ENCODE assay signal across 8 cellular contexts in the genomic region with DNA sequence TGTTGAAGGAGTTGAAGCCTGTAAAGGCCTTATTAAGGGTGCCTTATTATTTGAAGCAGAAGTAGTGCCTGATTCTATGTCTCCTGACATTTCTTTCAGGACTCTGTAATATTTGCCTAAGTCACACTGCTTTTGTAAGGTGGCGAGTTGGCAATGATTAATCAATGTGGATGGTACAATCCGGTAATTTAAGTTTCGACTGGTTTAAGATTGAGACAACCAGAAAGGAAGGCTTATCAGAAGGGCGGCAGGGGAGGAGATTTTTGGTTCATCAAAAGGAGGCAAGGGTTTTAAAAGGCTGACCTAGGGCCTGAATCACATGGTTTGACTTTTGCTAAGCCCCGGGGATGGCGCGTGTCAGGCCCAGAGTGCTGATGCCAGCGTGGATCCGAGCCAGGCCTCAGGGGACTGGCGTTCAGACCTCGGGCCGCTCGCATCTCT. TPM values are rescaled to one million over a fixed set of nuclear protein-coding genes. Genes with fewer than 3 reads are reported as not detected.
DNase-seq lines count a peak whose midpoint lies in the region; ATAC-seq, FAIRE-seq and TF ChIP-seq lines count a peak whose summit lies in the region.

No MANE protein-coding gene starts in this region.

- TF ChIP-seq CTCF in HepG2 (CRISPR knock-in tag; IDR thresholded peaks at IDR 0.05) (no peak), testis (IDR thresholded peaks at IDR 0.05) (no peak)

- H3K9me3 Mint-ChIP-seq in T-helper 2 cell treated with Interferon-gamma antibody and Interleukin-4, amounts not matched to agents 5 μg/mL and 100 μg/mL, for 36 hours, result no peaks in the 10 kb centered on the region

- no peaks in the 10 kb centered on the region for H3K9me3 ChIP-seq in adipocyte (ENCODE audit: control insufficient read depth, low read length)
- no peaks in the 10 kb centered on the region for H3K9me3 ChIP-seq in HepG2 (ENCODE audit: low read length)
- no peaks in the 10 kb centered on the region for H3K9me3 ChIP-seq in testis

- no peak for DNase-seq in T-helper 2 cell treated with Interferon-gamma antibody and Interleukin-4, amounts not matched to agents 5 μg/mL and 100 μg/mL, for 36 hours (ENCODE audit: low spot score)
- DNase-seq in T-helper 2 cell (no peak), adipocyte (ENCODE audit: low read depth) (no peak), HepG2 (ENCODE audit: low spot score) (no peak), testis (no peak), GDM1 (lab: John Stamatoyannopoulos, UW) (no peak), AML-193 (lab: John Stamatoyannopoulos, UW) (no peak)

- peaks cover 8% of the 10 kb centered on the region for H3K36me3 Mint-ChIP-seq in T-helper 2 cell treated with Interferon-gamma antibody and Interleukin-4, amounts not matched to agents 5 μg/mL and 100 μg/mL, for 36 hours (ENCODE audit: low read depth)

- peak overlapping the region; percentile 99 for H3K27ac Mint-ChIP-seq in T-helper 2 cell treated with Interferon-gamma antibody and Interleukin-4, amounts not matched to agents 5 μg/mL and 100 μg/mL, for 36 hours

- no peak; a peak in 1 of 4 replicates for TF ChIP-seq POLR2A in HepG2 (IDR thresholded peaks at IDR 0.05; ENCODE audit: insufficient read depth in 1 of 2, low read depth in 2 of 2, low read length in 2 of 2)
- TF ChIP-seq POLR2A in testis (IDR thresholded peaks at IDR 0.05), result no peak

- no peak for TF ChIP-seq EP300 in HepG2 (IDR thresholded peaks at IDR 0.05; ENCODE audit: low read depth in 2 of 2, low read length in 2 of 2)
- TF ChIP-seq EP300 in HepG2 (CRISPR knock-in tag; IDR thresholded peaks at IDR 0.05; ENCODE audit: borderline replicate concordance), result no peak

- peak overlapping the region; percentile 98 for H3K4me2 ChIP-seq in HepG2 (ENCODE audit: low read depth, low read length)

- peak; percentile 1; the same call in 2 of the 3 replicates for ATAC-seq in HepG2
- ATAC-seq in HG02973 (IDR thresholded peaks at IDR 0.05; ENCODE audit: unreplicated experiment), result no peak

- H3K27me3 ChIP-seq in adipocyte (replicated peaks; ENCODE audit: control insufficient read depth, insufficient read depth, low read length) (no peaks in the 10 kb centered on the region), HepG2 (ENCODE audit: control insufficient read depth in 1 of 2, insufficient read depth in 2 of 2, low read length in 2 of 2) (no peaks in the 10 kb centered on the region; a peak in 1 of 5 replicates), testis (no peaks in the 10 kb centered on the region)

- H3K4me3 ChIP-seq in adipocyte (ENCODE audit: low read length) (peak overlapping the region; percentile 99), HepG2 (replicated peaks in 1 of 3; ENCODE audit: insufficient read depth in 1 of 3, low read depth in 2 of 3, low read length in 3 of 3) (peak overlapping the region; percentile 74 to 93 (median 86)), testis (peak overlapping the region; percentile 70 to 83)

- peaks cover 52% of the 10 kb centered on the region for H3K4me1 ChIP-seq in adipocyte (ENCODE audit: control insufficient read depth, insufficient read depth, low read length)
- peaks cover 42% of the 10 kb centered on the region for H3K4me1 ChIP-seq in HepG2 (ENCODE audit: insufficient read depth, low read length)
- H3K4me1 ChIP-seq in testis, result peaks cover 15% of the 10 kb centered on the region

- FAIRE-seq in HepG2 (lab: Jason Lieb, UNC), result no peak

- TF ChIP-seq RAD21 in HepG2 (CRISPR knock-in tag; IDR thresholded peaks at IDR 0.05), result no peak

- H3K27ac ChIP-seq in HepG2 (ENCODE audit: extremely low read length, insufficient read depth, low read length) (peak overlapping the region; percentile 91), testis (peak overlapping the region; percentile 99)

- in situ Hi-C loops in HepG2 (cut with HindIII; ENCODE audit: extremely low pct_ligation_motif_present, low pct_unique_long_range_greater_than_20kb), result loop anchor here (5.0 kb wide), 1 partner anchor 45 kb away; no protein-coding TSS in a partner anchor

- peak overlapping the region; percentile 98 for H3K4me3 Mint-ChIP-seq in T-helper 2 cell treated with Interferon-gamma antibody and Interleukin-4, amounts not matched to agents 5 μg/mL and 100 μg/mL, for 36 hours

- BruUV-seq in HepG2 (replicated peaks; lab: Mats Ljungman, UMichigan), result no TSS peak

- H3K27me3 Mint-ChIP-seq in T-helper 2 cell treated with Interferon-gamma antibody and Interleukin-4, amounts not matched to agents 5 μg/mL and 100 μg/mL, for 36 hours (ENCODE audit: low read depth), result peaks cover 9% of the 10 kb centered on the region

- 2% methylated on average over 13 of the region's 13 CpGs for WGBS in HepG2 (ENCODE audit: low lambda C conversion rate)
- 11 to 20% methylated on average over 13 of the region's 13 CpGs for WGBS in testis, 2 donors

- H4K20me1 ChIP-seq in HepG2 (ENCODE audit: insufficient read depth, low read length), result peaks cover 30% of the 10 kb centered on the region

- POLR2A ChIA-PET in HepG2 (lab: Yijun Ruan, JAX), result no interaction called here

- H3K36me3 ChIP-seq in adipocyte (ENCODE audit: control insufficient read depth, insufficient read depth, low read length, severe bottlenecking) (no peaks in the 10 kb centered on the region), HepG2 (replicated peaks in 1 of 2; ENCODE audit: control insufficient read depth in 1 of 2, insufficient read depth in 2 of 2, low read length in 2 of 2) (no peaks in the 10 kb centered on the region), testis (ENCODE audit: low read depth, missing control alignments) (no peaks in the 10 kb centered on the region)

- intact Hi-C loops in HepG2 (cut with micrococcal nuclease; ENCODE audit: unreplicated experiment) (loop anchor here (5.0 kb wide), 1 partner anchor 60 kb away; the partner anchor contains the start of gene COMMD2), testis (cut with DNase I; ENCODE audit: low total_unique reads) (no loop called here)

- peaks cover 39% of the 10 kb centered on the region for H3K4me1 Mint-ChIP-seq in T-helper 2 cell treated with Interferon-gamma antibody and Interleukin-4, amounts not matched to agents 5 μg/mL and 100 μg/mL, for 36 hours (ENCODE audit: low read depth)

- H2AFZ ChIP-seq in HepG2 (ENCODE audit: low read length), result peak overlapping the region; percentile 76

- peak overlapping the region; percentile 96 for H3K9ac ChIP-seq in adipocyte (ENCODE audit: low read length)
- peak overlapping the region; percentile 86 for H3K9ac ChIP-seq in HepG2 (ENCODE audit: insufficient read depth, low read depth, low read length)

- H3K79me2 ChIP-seq in HepG2 (ENCODE audit: insufficient read depth, low read length), result peaks cover 40% of the 10 kb centered on the region

- CTCF ChIA-PET in HepG2 (lab: Yijun Ruan, JAX; ENCODE audit: low intra/inter-chr PET ratio, low total read pairs), result no interaction called here

RNA-seq across cellular contexts. Expression of gene RNF13, which starts 0.8 kb away (rescaled TPM):
- total RNA-seq in HepG2 (2016; rRNA removed; fragmentation: Illumina TruSeq; extraction: Trizol) (28.1 and 46.0 TPM in 2 replicates), testis (10 to 100 TPM; 81.8 to 85.0 TPM)
- 217 and 228 TPM in 2 replicates for total RNA-seq in HepG2 (2016; cell fraction: cytosol; rRNA removed; fragmentation: Illumina TruSeq; extraction: Trizol; ENCODE audit: low read depth)
- total RNA-seq in HepG2 (2016; cell fraction: insoluble cytoplasmic fraction; rRNA removed; fragmentation: Illumina TruSeq; extraction: Trizol), result 28.8 and 45.3 TPM in 2 replicates
- 72.6 and 86.1 TPM in 2 replicates for total RNA-seq in HepG2 (2016; cell fraction: membrane; rRNA removed; fragmentation: Illumina TruSeq; extraction: Trizol)
- 43.9 and 45.5 TPM in 2 replicates for total RNA-seq in HepG2 (2016; cell fraction: nucleus; rRNA removed; fragmentation: Illumina TruSeq; extraction: Trizol)
- polyA plus RNA-seq in HepG2 (2011; rRNA removed) (32.0 and 39.8 TPM in 2 replicates), testis (ENCODE audit: insufficient read depth, low read depth, low replicate concordance) (41.7 TPM)
- 21.6 and 31.0 TPM in 2 replicates for polyA plus RNA-seq in HepG2 (2011; cell fraction: cytosol; rRNA removed)
- polyA plus RNA-seq in HepG2 (2011; cell fraction: nucleus; rRNA removed), result 14.4 and 18.7 TPM in 2 replicates
- 37.4 and 44.5 TPM in 2 replicates for polyA plus RNA-seq in HepG2 (2012)
- polyA plus RNA-seq in HepG2 (2016; cell fraction: cytosol; fragmentation: Illumina TruSeq; extraction: Trizol; ENCODE audit: low read depth), result 6.6 and 7.0 TPM in 2 replicates
- polyA plus RNA-seq in HepG2 (2016; cell fraction: insoluble cytoplasmic fraction; fragmentation: Illumina TruSeq; extraction: Trizol; ENCODE audit: low read depth), result 21.5 and 26.7 TPM in 2 replicates
- polyA plus RNA-seq in HepG2 (2016; cell fraction: membrane; fragmentation: Illumina TruSeq; extraction: Trizol; ENCODE audit: low read depth), result 13.9 and 14.4 TPM in 2 replicates
- polyA plus RNA-seq in HepG2 (2016; cell fraction: nucleus; fragmentation: Illumina TruSeq; extraction: Trizol; ENCODE audit: insufficient read depth, low read depth), result 51.2 and 51.6 TPM in 2 replicates
- 50.9 and 117 TPM in 2 replicates for polyA minus RNA-seq in HepG2 (2011; rRNA and poly(A)+ RNA removed; ENCODE audit: low replicate concordance)
- polyA minus RNA-seq in HepG2 (2011; cell fraction: cytosol; rRNA and poly(A)+ RNA removed), result 55.4 and 59.3 TPM in 2 replicates
- 74.9 and 95.4 TPM in 2 replicates for polyA minus RNA-seq in HepG2 (2011; cell fraction: nucleus; rRNA and poly(A)+ RNA removed)

RNA-seq across cellular contexts. Expression of gene ANKUB1, which starts 19.8 kb away (rescaled TPM):
- total RNA-seq in HepG2 (2016; rRNA removed; fragmentation: Illumina TruSeq; extraction: Trizol) (not detected in 2 replicates), testis (1 to 10 TPM in 1 of 2 donors, under 1 TPM in 1; 0.56 to 3.3 TPM)
- not detected in 2 replicates for total RNA-seq in HepG2 (2016; cell fraction: cytosol; rRNA removed; fragmentation: Illumina TruSeq; extraction: Trizol; ENCODE audit: low read depth)
- total RNA-seq in HepG2 (2016; cell fraction: insoluble cytoplasmic fraction; rRNA removed; fragmentation: Illumina TruSeq; extraction: Trizol), result not detected in 2 replicates
- total RNA-seq in HepG2 (2016; cell fraction: membrane; rRNA removed; fragmentation: Illumina TruSeq; extraction: Trizol), result not detected in 2 replicates
- total RNA-seq in HepG2 (2016; cell fraction: nucleus; rRNA removed; fragmentation: Illumina TruSeq; extraction: Trizol), result not detected in 2 replicates
- polyA plus RNA-seq in HepG2 (2011; rRNA removed) (not detected in 2 replicates), testis (ENCODE audit: insufficient read depth, low read depth, low replicate concordance) (2.5 TPM)
- not detected in 2 replicates for polyA plus RNA-seq in HepG2 (2011; cell fraction: cytosol; rRNA removed)
- not detected in 2 replicates for polyA plus RNA-seq in HepG2 (2011; cell fraction: nucleus; rRNA removed)
- not detected in 2 replicates for polyA plus RNA-seq in HepG2 (2012)
- polyA plus RNA-seq in HepG2 (2016; cell fraction: cytosol; fragmentation: Illumina TruSeq; extraction: Trizol; ENCODE audit: low read depth), result not detected in 2 replicates
- polyA plus RNA-seq in HepG2 (2016; cell fraction: insoluble cytoplasmic fraction; fragmentation: Illumina TruSeq; extraction: Trizol; ENCODE audit: low read depth), result not detected in 2 replicates
- not detected in 2 replicates for polyA plus RNA-seq in HepG2 (2016; cell fraction: membrane; fragmentation: Illumina TruSeq; extraction: Trizol; ENCODE audit: low read depth)
- polyA plus RNA-seq in HepG2 (2016; cell fraction: nucleus; fragmentation: Illumina TruSeq; extraction: Trizol; ENCODE audit: insufficient read depth, low read depth), result not detected in 2 replicates
- 0.51 TPM in 1 of 2 replicates, not detected in the other for polyA minus RNA-seq in HepG2 (2011; rRNA and poly(A)+ RNA removed; ENCODE audit: low replicate concordance)
- not detected in 2 replicates for polyA minus RNA-seq in HepG2 (2011; cell fraction: cytosol; rRNA and poly(A)+ RNA removed)
- polyA minus RNA-seq in HepG2 (2011; cell fraction: nucleus; rRNA and poly(A)+ RNA removed), result not detected in 2 replicates

RNA-seq across cellular contexts. Expression of gene COMMD2, which starts 59.9 kb away (rescaled TPM):
- total RNA-seq in HepG2 (2016; rRNA removed; fragmentation: Illumina TruSeq; extraction: Trizol) (57.6 and 73.2 TPM in 2 replicates), testis (10 to 100 TPM; 21.8 to 27.7 TPM)
- 8.4 and 10.2 TPM in 2 replicates for total RNA-seq in HepG2 (2016; cell fraction: cytosol; rRNA removed; fragmentation: Illumina TruSeq; extraction: Trizol; ENCODE audit: low read depth)
- 55.4 and 78.2 TPM in 2 replicates for total RNA-seq in HepG2 (2016; cell fraction: insoluble cytoplasmic fraction; rRNA removed; fragmentation: Illumina TruSeq; extraction: Trizol)
- total RNA-seq in HepG2 (2016; cell fraction: membrane; rRNA removed; fragmentation: Illumina TruSeq; extraction: Trizol), result 13.8 and 20.0 TPM in 2 replicates
- 30.5 and 31.9 TPM in 2 replicates for total RNA-seq in HepG2 (2016; cell fraction: nucleus; rRNA removed; fragmentation: Illumina TruSeq; extraction: Trizol)
- polyA plus RNA-seq in HepG2 (2011; rRNA removed) (25.5 and 33.0 TPM in 2 replicates), testis (ENCODE audit: insufficient read depth, low read depth, low replicate concordance) (19.9 TPM)
- polyA plus RNA-seq in HepG2 (2011; cell fraction: cytosol; rRNA removed), result 22.4 and 27.4 TPM in 2 replicates
- 7.2 and 10.3 TPM in 2 replicates for polyA plus RNA-seq in HepG2 (2011; cell fraction: nucleus; rRNA removed)
- polyA plus RNA-seq in HepG2 (2012), result 21.8 and 23.7 TPM in 2 replicates
- 4.3 and 5.0 TPM in 2 replicates for polyA plus RNA-seq in HepG2 (2016; cell fraction: cytosol; fragmentation: Illumina TruSeq; extraction: Trizol; ENCODE audit: low read depth)
- 65.7 and 69.6 TPM in 2 replicates for polyA plus RNA-seq in HepG2 (2016; cell fraction: insoluble cytoplasmic fraction; fragmentation: Illumina TruSeq; extraction: Trizol; ENCODE audit: low read depth)
- 7.5 and 8.4 TPM in 2 replicates for polyA plus RNA-seq in HepG2 (2016; cell fraction: membrane; fragmentation: Illumina TruSeq; extraction: Trizol; ENCODE audit: low read depth)
- polyA plus RNA-seq in HepG2 (2016; cell fraction: nucleus; fragmentation: Illumina TruSeq; extraction: Trizol; ENCODE audit: insufficient read depth, low read depth), result 45.6 and 52.9 TPM in 2 replicates
- polyA minus RNA-seq in HepG2 (2011; rRNA and poly(A)+ RNA removed; ENCODE audit: low replicate concordance), result 3.4 and 15.7 TPM in 2 replicates
- polyA minus RNA-seq in HepG2 (2011; cell fraction: cytosol; rRNA and poly(A)+ RNA removed), result 7.2 and 8.0 TPM in 2 replicates
- polyA minus RNA-seq in HepG2 (2011; cell fraction: nucleus; rRNA and poly(A)+ RNA removed), result 15.6 and 23.2 TPM in 2 replicates
